ENCODE assay signal across 8 cellular contexts in the genomic region with DNA sequence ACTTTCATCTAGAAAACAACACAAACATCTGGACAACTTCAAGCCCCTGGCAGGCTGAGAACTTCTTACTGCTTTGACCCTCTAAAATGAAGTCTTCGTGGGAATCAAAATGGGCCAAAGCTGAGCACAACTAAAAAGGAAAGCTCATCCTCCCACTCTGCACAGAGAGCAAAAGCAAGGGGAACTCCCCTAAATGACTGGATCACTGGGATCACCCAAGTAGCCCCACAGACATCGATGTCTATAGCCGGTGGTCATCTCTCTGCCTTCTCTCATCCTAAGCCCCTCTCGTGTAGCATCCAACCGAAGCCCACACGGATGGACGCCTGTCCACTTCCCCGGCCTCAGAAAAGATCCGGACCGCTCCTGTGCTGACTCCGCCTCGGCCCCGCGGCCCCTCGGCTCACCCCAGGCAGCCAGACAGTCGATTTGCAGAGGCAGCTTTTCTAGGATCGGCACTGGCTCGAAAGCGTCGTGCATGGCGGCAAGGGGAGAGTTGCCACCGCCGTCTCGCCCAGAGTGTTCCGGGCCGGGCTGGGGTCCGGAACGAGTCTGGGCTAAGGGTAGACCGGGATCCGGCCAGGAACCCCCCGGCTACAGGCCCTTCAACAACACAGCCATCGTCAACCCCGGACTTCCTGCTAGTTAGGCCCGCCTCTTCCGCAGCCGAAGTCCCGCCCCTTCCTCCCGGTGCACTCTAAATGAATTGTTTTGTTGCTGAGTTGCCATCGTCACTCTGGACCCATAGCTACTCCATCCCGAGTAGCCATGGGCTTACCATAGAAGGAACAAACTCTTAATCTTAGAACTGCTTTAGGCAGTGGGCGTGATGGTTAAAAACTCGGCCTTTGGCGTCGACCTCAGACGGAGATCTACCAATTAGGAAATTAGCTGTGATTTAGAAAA. TPM values are rescaled to one million over a fixed set of nuclear protein-coding genes. Genes with fewer than 3 reads are reported as not detected.
DNase-seq lines count a peak whose midpoint lies in the region; ATAC-seq and TF ChIP-seq lines count a peak whose summit lies in the region.

A gene with protein sequence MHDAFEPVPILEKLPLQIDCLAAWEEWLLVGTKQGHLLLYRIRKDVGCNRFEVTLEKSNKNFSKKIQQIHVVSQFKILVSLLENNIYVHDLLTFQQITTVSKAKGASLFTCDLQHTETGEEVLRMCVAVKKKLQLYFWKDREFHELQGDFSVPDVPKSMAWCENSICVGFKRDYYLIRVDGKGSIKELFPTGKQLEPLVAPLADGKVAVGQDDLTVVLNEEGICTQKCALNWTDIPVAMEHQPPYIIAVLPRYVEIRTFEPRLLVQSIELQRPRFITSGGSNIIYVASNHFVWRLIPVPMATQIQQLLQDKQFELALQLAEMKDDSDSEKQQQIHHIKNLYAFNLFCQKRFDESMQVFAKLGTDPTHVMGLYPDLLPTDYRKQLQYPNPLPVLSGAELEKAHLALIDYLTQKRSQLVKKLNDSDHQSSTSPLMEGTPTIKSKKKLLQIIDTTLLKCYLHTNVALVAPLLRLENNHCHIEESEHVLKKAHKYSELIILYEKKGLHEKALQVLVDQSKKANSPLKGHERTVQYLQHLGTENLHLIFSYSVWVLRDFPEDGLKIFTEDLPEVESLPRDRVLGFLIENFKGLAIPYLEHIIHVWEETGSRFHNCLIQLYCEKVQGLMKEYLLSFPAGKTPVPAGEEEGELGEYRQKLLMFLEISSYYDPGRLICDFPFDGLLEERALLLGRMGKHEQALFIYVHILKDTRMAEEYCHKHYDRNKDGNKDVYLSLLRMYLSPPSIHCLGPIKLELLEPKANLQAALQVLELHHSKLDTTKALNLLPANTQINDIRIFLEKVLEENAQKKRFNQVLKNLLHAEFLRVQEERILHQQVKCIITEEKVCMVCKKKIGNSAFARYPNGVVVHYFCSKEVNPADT (minus strand): TSS at position 631 of the 906 bp plus-strand sequence. CDS start 151 bp downstream, at position 480.

- peaks cover 4% of the 10 kb centered on the region; the same call in 1 of the 2 replicates for H3K4me1 ChIP-seq in Caco-2
- H3K4me1 ChIP-seq in HUES6 (ENCODE audit: control insufficient read depth, insufficient read depth, low read length): peaks cover 7% of the 10 kb centered on the region; the same call in 1 of the 2 replicates
- peaks cover 24% of the 10 kb centered on the region for H3K4me1 ChIP-seq in OCI-LY1 (ENCODE audit: insufficient read depth, low read length, severe bottlenecking)
- no peaks in the 10 kb centered on the region for H3K4me1 ChIP-seq in mesodermal cell (ENCODE audit: control insufficient read depth, insufficient read depth, low read length, poor library complexity, severe bottlenecking)

- H3K4me1 Mint-ChIP-seq in Caco-2 (ENCODE audit: low read depth, unreplicated experiment) (no peaks in the 10 kb centered on the region), endothelial cell (ENCODE audit: unreplicated experiment) (peaks cover 15% of the 10 kb centered on the region)

- TF ChIP-seq CTCF in Caco-2 (IDR thresholded peaks at IDR 0.05; ENCODE audit: insufficient read depth in 1 of 2, low read depth in 1 of 2, low read length in 1 of 2, severe bottlenecking in 1 of 2, unreplicated experiment in 1 of 2): no peak
- no peak for TF ChIP-seq CTCF in OCI-LY1 (IDR thresholded peaks at IDR 0.05; ENCODE audit: low read length)
- no peak for TF ChIP-seq CTCF in endothelial cell (IDR thresholded peaks at IDR 0.05; ENCODE audit: unreplicated experiment)

- H3K9me3 ChIP-seq in Caco-2 (no peaks in the 10 kb centered on the region), HUES6 (ENCODE audit: control insufficient read depth, insufficient read depth, low read depth, low read length) (no peaks in the 10 kb centered on the region), OCI-LY1 (ENCODE audit: low read length) (no peaks in the 10 kb centered on the region), mesodermal cell (ENCODE audit: control insufficient read depth, low read length) (no peaks in the 10 kb centered on the region)

- H3K36me3 ChIP-seq in Caco-2 (ENCODE audit: control insufficient read depth, insufficient read depth, low read length) (no peaks in the 10 kb centered on the region), HUES6 (ENCODE audit: control insufficient read depth, insufficient read depth, low read length) (peaks cover 19% of the 10 kb centered on the region), OCI-LY1 (ENCODE audit: insufficient read depth, low read length) (peaks cover 22% of the 10 kb centered on the region), mesodermal cell (ENCODE audit: control insufficient read depth, insufficient read depth, low read length) (peaks cover 60% of the 10 kb centered on the region)

- H3K36me3 Mint-ChIP-seq in Caco-2 (ENCODE audit: insufficient read depth, unreplicated experiment) (peaks cover 37% of the 10 kb centered on the region), endothelial cell (ENCODE audit: low read depth, unreplicated experiment) (no peaks in the 10 kb centered on the region)

- no peaks in the 10 kb centered on the region for H3K9me3 Mint-ChIP-seq in Caco-2 (ENCODE audit: unreplicated experiment)
- H3K9me3 Mint-ChIP-seq in endothelial cell (ENCODE audit: unreplicated experiment): no peaks in the 10 kb centered on the region

- H3K9me2 ChIP-seq in OCI-LY1 (ENCODE audit: low read depth, low read length): no peaks in the 10 kb centered on the region

- DNase-seq in Caco-2 (peak; percentile 83 to 84), endothelial cell (ENCODE audit: low spot score) (peak; percentile 86)
- DNase-seq in activated CD8-positive, alpha-beta memory T cell treated with anti-CD3 and anti-CD28 coated beads, Interleukin-2, amount 50 U/mL, for 4 hours: peak; percentile 79
- peak; percentile 58 for DNase-seq in stimulated activated CD8-positive, alpha-beta memory T cell treated with anti-CD3 and anti-CD28 coated beads, Interleukin-15, amount 100 ng/mL, for 24 hours (ENCODE audit: low read depth)

- H3K27me3 ChIP-seq in Caco-2 (replicated peaks; ENCODE audit: control insufficient read depth, insufficient read depth, low read length) (no peaks in the 10 kb centered on the region), HUES6 (ENCODE audit: control insufficient read depth, insufficient read depth, low read length) (no peaks in the 10 kb centered on the region), OCI-LY1 (ENCODE audit: insufficient read depth, low read length) (no peaks in the 10 kb centered on the region)

- peak; percentile 92 for ATAC-seq in GM21381 (IDR thresholded peaks at IDR 0.05; ENCODE audit: unreplicated experiment)

- CTCF ChIA-PET in Caco-2 (lab: Charles Lee): interaction anchor here (1.3 to 1.4 kb wide), 2 partner anchors 177 to 264 kb away, joined by 3 to 4 read pairs; no protein-coding TSS in a partner anchor

- POLR2A ChIA-PET in Caco-2 (lab: Charles Lee): interaction anchor here (0.6 to 1.3 kb wide), 2 partner anchors 51 to 65 kb away, joined by 3 to 9 read pairs; a partner anchor contains a TSS

- H3K4me3 Mint-ChIP-seq in Caco-2 (ENCODE audit: unreplicated experiment) (peak within 1 kb of the TSS; percentile 93), endothelial cell (ENCODE audit: unreplicated experiment) (peak within 1 kb of the TSS; percentile 99)

- H2AFZ ChIP-seq in OCI-LY1 (ENCODE audit: low read length): 0 out of 2 replicates have a peak within 1 kb of the TSS, but pooled peaks have one; percentile 25

- no peaks in the 10 kb centered on the region for H3F3A ChIP-seq in OCI-LY1 (ENCODE audit: insufficient read depth, low read length)

- TSS peak; percentile 43 for BruUV-seq in Caco-2 (replicated peaks; lab: Mats Ljungman, UMichigan)

- peaks cover 12% of the 10 kb centered on the region for H3K79me2 ChIP-seq in OCI-LY1 (ENCODE audit: insufficient read depth, low read length)

- no peaks in the 10 kb centered on the region for H4K20me1 ChIP-seq in OCI-LY1 (ENCODE audit: insufficient read depth, low read length)

- intact Hi-C loops in Caco-2 (cut with micrococcal nuclease; ENCODE audit: unreplicated experiment): no loop called here

- H3K4me3 ChIP-seq in Caco-2 (ENCODE audit: low read depth, low read length): peak within 1 kb of the TSS; percentile 63
- peak within 1 kb of the TSS; percentile 92 for H3K4me3 ChIP-seq in HUES6 (ENCODE audit: low read depth, low read length)
- peak within 1 kb of the TSS; percentile 79 for H3K4me3 ChIP-seq in OCI-LY1 (ENCODE audit: low read depth, low read length, poor library complexity, severe bottlenecking)
- peak within 1 kb of the TSS; percentile 62 for H3K4me3 ChIP-seq in mesodermal cell (ENCODE audit: extremely low read depth, insufficient read depth, low read length, poor library complexity, severe bottlenecking)

- H3K27ac Mint-ChIP-seq in Caco-2 (ENCODE audit: unreplicated experiment) (peak within 1 kb of the TSS; percentile 92), endothelial cell (ENCODE audit: unreplicated experiment) (peak within 1 kb of the TSS; percentile 95)

- H3K27me3 Mint-ChIP-seq in Caco-2 (ENCODE audit: insufficient read depth, unreplicated experiment): no peaks in the 10 kb centered on the region
- H3K27me3 Mint-ChIP-seq in endothelial cell (ENCODE audit: unreplicated experiment): peaks cover 7% of the 10 kb centered on the region

- H3K27ac ChIP-seq in HUES6 (ENCODE audit: low read depth, low read length): peak within 1 kb of the TSS; percentile 61
- peak within 1 kb of the TSS; percentile 8 for H3K27ac ChIP-seq in OCI-LY1 (ENCODE audit: low read depth, low read length, poor library complexity, severe bottlenecking)
- peak within 1 kb of the TSS; percentile 70 for H3K27ac ChIP-seq in mesodermal cell (ENCODE audit: low read depth, low read length, severe bottlenecking)

- peak within 1 kb of the TSS; percentile 73 for H3K4me2 ChIP-seq in OCI-LY1 (ENCODE audit: low read length)

- WGBS in mesodermal cell (ENCODE audit: insufficient coverage in 2 of 2), 2 experiments: 0 to 2% methylated on average over 28 to 32 of the region's 45 CpGs

- H3K9ac ChIP-seq in HUES6 (ENCODE audit: low read length) (peak within 1 kb of the TSS; percentile 87), OCI-LY1 (ENCODE audit: low read length) (peak within 1 kb of the TSS; percentile 92)

RNA-seq across cellular contexts. Expression of the gene that starts here (rescaled TPM):
- 42.7 and 48.4 TPM in 2 replicates for total RNA-seq in Caco-2 (2022)
- total RNA-seq in endothelial cell (ENCODE audit: unreplicated experiment): 66.2 TPM
- 41.5 TPM for polyA plus RNA-seq in mesodermal cell (2013, experiment 1 of 2)
- polyA plus RNA-seq in mesodermal cell (2013, experiment 2 of 2): 39.3 TPM

Comparison
In these comparisons a context has a peak if more than half of its experiments do, and no peak if none do; other contexts are left out.
1. Peak in every context shown above with its lines: DNase-seq, ATAC-seq, H3K4me3 ChIP-seq and H3K27ac ChIP-seq.
2. H3K27ac ChIP-seq: peak in every context shown above with its lines; median percentile 70 in mesodermal cell; 61 in HUES6; 8 in OCI-LY1.